Comparison of ENCODE assay signal across 15 cellular contexts in the genomic region with DNA sequence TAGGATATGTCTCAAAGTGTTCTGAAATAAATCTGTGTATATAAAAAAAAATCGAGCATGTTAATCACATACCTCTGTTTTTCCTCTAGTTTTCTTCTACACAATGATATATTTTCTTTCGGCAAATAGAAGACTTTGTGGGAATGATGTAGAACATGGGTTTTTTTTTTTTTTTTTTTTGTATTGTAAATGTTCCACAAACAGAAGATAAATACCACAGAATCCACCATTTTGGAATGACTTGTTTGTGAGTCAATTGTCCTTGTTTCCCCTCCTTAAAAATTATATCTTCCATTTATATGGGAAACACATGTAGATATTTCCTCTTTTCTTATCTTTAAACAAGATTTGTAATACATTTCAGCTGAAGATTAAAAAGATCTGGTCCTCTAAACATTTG.
DNase-seq lines count a peak whose midpoint lies in the region; ATAC-seq and TF ChIP-seq lines count a peak whose summit lies in the region.
"Had no signal": no experiment of that assay in that cellular context is flagged by ENCODE, and none has a peak within 500 bp of the region (broad histone marks: within the 10 kb centered on the region; RNA-seq: fewer than 3 reads in every experiment).

No MANE protein-coding gene starts in this region.

- ATAC-seq in left lung (no peak), HG02870 (IDR thresholded peaks at IDR 0.05; ENCODE audit: unreplicated experiment) (no peak)
- ATAC-seq: GM12878; stimulated activated naive CD8-positive, alpha-beta T cell treated with anti-CD3 and anti-CD28 coated beads, Interleukin-15, amount 100 ng/mL, for 72 hours had no signal

- H3K36me3 ChIP-seq in SJSA1 (no peaks in the 10 kb centered on the region), breast epithelium (no peaks in the 10 kb centered on the region), left lung (no peaks in the 10 kb centered on the region), smooth muscle cell (ENCODE audit: low read depth) (no peaks in the 10 kb centered on the region)
- H3K36me3 ChIP-seq: BLaER1 treated with 17β-estradiol and CSF1 and Interleukin-3, amounts not matched to agents 10 nM and 100 nM had no signal

- H3K9me3 ChIP-seq in SJSA1 (replicated peaks) = no peaks in the 10 kb centered on the region; the same call in 1 of the 2 replicates
- no peaks in the 10 kb centered on the region for H3K9me3 ChIP-seq in breast epithelium
- H3K9me3 ChIP-seq in left lung = no peaks in the 10 kb centered on the region
- no peaks in the 10 kb centered on the region for H3K9me3 ChIP-seq in smooth muscle cell (replicated peaks; ENCODE audit: low read depth)
- H3K9me3 ChIP-seq: BLaER1 treated with 17β-estradiol and CSF1 and Interleukin-3, amounts not matched to agents 10 nM and 100 nM had no signal

- no peak for DNase-seq in SJSA1 (ENCODE audit: low read depth in 1 of 2, low spot score in 2 of 2)
- no peak for DNase-seq in breast epithelium (ENCODE audit: low spot score in 2 of 2)
- DNase-seq in left lung = no peak
- DNase-seq in smooth muscle cell (lab: John Stamatoyannopoulos, UW; ENCODE audit: unreplicated experiment) = no peak
- DNase-seq in effector CD8-positive, alpha-beta T cell (lab: John Stamatoyannopoulos, UW) = no peak
- no peak for DNase-seq in DMS53 (lab: John Stamatoyannopoulos, UW)
- DNase-seq: activated CD4-positive, alpha-beta T cell treated with anti-CD3 and anti-CD28 coated beads, Interleukin-2, amount 50 U/mL, for 4 hours; DND-41; KBM-7; NCI-H1417 treated with DMSO at 0.1 percent for 48 hours; NCI-H2227 treated with DMSO at 0.1 percent for 48 hours; stimulated activated naive CD8-positive, alpha-beta T cell treated with anti-CD3 and anti-CD28 coated beads, Interleukin-15, amount 100 ng/mL, for 72 hours had no signal

- intact Hi-C loops in breast epithelium (cut with DNase I; ENCODE audit: low total_unique reads) = no loop called here
- intact Hi-C loops in left lung (cut with DNase I) = no loop called here

- TF ChIP-seq POLR2A in breast epithelium (IDR thresholded peaks at IDR 0.05) = no peak

- no peaks in the 10 kb centered on the region for H3K79me2 ChIP-seq in smooth muscle cell (ENCODE audit: low read depth)

- H3K4me2 ChIP-seq in smooth muscle cell = peak overlapping the region; percentile 81
- H3K4me2 ChIP-seq: BLaER1 treated with 17β-estradiol and CSF1 and Interleukin-3, amounts not matched to agents 10 nM and 100 nM had no signal

- no peaks in the 10 kb centered on the region for H4K20me1 ChIP-seq in smooth muscle cell (ENCODE audit: low read depth)
- H4K20me1 ChIP-seq: BLaER1 treated with 17β-estradiol and CSF1 and Interleukin-3, amounts not matched to agents 10 nM and 100 nM had no signal

- H3F3A ChIP-seq in smooth muscle cell (ENCODE audit: low read depth) = peaks cover 9% of the 10 kb centered on the region

- no peaks in the 10 kb centered on the region for H3K27me3 ChIP-seq in SJSA1 (replicated peaks)
- no peaks in the 10 kb centered on the region for H3K27me3 ChIP-seq in breast epithelium
- no peaks in the 10 kb centered on the region for H3K27me3 ChIP-seq in left lung
- no peaks in the 10 kb centered on the region for H3K27me3 ChIP-seq in smooth muscle cell (ENCODE audit: low read depth)
- H3K27me3 ChIP-seq: BLaER1 treated with 17β-estradiol and CSF1 and Interleukin-3, amounts not matched to agents 10 nM and 100 nM had no signal

- WGBS in smooth muscle cell (ENCODE audit: low lambda C conversion rate) = 62% methylated on average over 2 of the region's 2 CpGs

- peaks cover 27% of the 10 kb centered on the region for H3K4me1 ChIP-seq in SJSA1 (replicated peaks)
- no peaks in the 10 kb centered on the region for H3K4me1 ChIP-seq in breast epithelium
- no peaks in the 10 kb centered on the region for H3K4me1 ChIP-seq in left lung
- H3K4me1 ChIP-seq in smooth muscle cell (ENCODE audit: low read depth) = peaks cover 5% of the 10 kb centered on the region
- H3K4me1 ChIP-seq: BLaER1 treated with 17β-estradiol and CSF1 and Interleukin-3, amounts not matched to agents 10 nM and 100 nM had no signal

- peak overlapping the region; percentile 67 for H3K9ac ChIP-seq in smooth muscle cell (ENCODE audit: low read depth)
- H3K9ac ChIP-seq: BLaER1 treated with 17β-estradiol and CSF1 and Interleukin-3, amounts not matched to agents 10 nM and 100 nM had no signal

- TF ChIP-seq CTCF in breast epithelium (IDR thresholded peaks at IDR 0.05) = no peak
- no peak for TF ChIP-seq CTCF in left lung (IDR thresholded peaks at IDR 0.05)
- no peak for TF ChIP-seq CTCF in smooth muscle cell (IDR thresholded peaks at IDR 0.05; ENCODE audit: borderline replicate concordance, insufficient read depth, poor library complexity, severe bottlenecking)

- H3K27ac ChIP-seq in SJSA1 (peak overlapping the region; percentile 99), breast epithelium (peak overlapping the region in 1 of 2 donors; percentile 84), left lung (peak overlapping the region; percentile 11 to 68), smooth muscle cell (ENCODE audit: low read depth) (peak overlapping the region; percentile 92)
- H3K27ac ChIP-seq: BLaER1 treated with 17β-estradiol and CSF1 and Interleukin-3, amounts not matched to agents 10 nM and 100 nM had no signal

- H2AFZ ChIP-seq in smooth muscle cell (ENCODE audit: low read depth) = peak overlapping the region; percentile 83

- H3K4me3 ChIP-seq in SJSA1 (no peak overlapping the region), breast epithelium (peak overlapping the region in 2 of 3 donors; percentile 18 to 44), left lung (no peak overlapping the region), smooth muscle cell (peak overlapping the region; percentile 11)
- H3K4me3 ChIP-seq: BLaER1 treated with 17β-estradiol and CSF1 and Interleukin-3, amounts not matched to agents 10 nM and 100 nM; GM12878 had no signal

Comparison
In these comparisons a context has a peak if more than half of its experiments do, and no peak if none do; other contexts are left out.
1. H3K4me3 ChIP-seq: peak in breast epithelium (2 of 3) and smooth muscle cell (single experiment); none in SJSA1 (single experiment) and left lung (0 of 2).